3 cellular contexts compared by ENCODE assay signal in the genomic region with DNA sequence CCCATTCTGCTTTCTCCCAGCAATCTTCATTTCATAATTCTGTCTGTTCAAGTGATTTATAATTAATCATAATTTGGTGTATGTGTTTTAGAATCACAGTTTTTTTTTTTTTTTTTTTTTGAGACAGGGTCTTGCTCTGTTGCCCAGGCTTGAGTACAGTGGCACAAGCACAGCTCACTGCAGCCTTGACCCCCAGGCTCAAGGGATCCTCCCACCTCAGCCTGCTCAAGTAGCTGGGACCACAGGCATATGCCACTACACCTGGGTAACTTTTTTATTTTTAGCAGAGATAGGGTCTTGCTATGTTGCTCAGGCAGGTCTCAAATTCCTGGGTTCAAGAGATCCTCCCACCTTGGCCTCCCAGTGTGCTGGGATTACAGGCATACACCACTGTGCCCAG.
TF ChIP-seq lines count a peak whose summit lies in the region.

No MANE protein-coding gene starts in this region.

TF ChIP-seq in WTC11, 78 proteins besides CTCF, POLR2A, EP300 and RAD21:
- TF ChIP-seq ZNF121 (CRISPR knock-in tag; IDR thresholded peaks at IDR 0.05), result peak; percentile 81; the same call in 1 of the 2 replicates
- no peak for TF ChIP-seq RELA (CRISPR knock-in tag; IDR thresholded peaks at IDR 0.05; ENCODE audit: borderline replicate concordance)
- TF ChIP-seq ZNF232 (CRISPR knock-in tag; IDR thresholded peaks at IDR 0.05), result no peak
- no peak for TF ChIP-seq JAZF1 (CRISPR knock-in tag; IDR thresholded peaks at IDR 0.05)
- TF ChIP-seq PRRX2 (CRISPR knock-in tag; IDR thresholded peaks at IDR 0.05), result no peak

TF ChIP-seq in K562, 482 proteins besides CTCF, POLR2A, EP300 and RAD21:
- no peak for TF ChIP-seq ZKSCAN8 (CRISPR knock-in tag; IDR thresholded peaks at IDR 0.05)
- TF ChIP-seq, protein P1, sequence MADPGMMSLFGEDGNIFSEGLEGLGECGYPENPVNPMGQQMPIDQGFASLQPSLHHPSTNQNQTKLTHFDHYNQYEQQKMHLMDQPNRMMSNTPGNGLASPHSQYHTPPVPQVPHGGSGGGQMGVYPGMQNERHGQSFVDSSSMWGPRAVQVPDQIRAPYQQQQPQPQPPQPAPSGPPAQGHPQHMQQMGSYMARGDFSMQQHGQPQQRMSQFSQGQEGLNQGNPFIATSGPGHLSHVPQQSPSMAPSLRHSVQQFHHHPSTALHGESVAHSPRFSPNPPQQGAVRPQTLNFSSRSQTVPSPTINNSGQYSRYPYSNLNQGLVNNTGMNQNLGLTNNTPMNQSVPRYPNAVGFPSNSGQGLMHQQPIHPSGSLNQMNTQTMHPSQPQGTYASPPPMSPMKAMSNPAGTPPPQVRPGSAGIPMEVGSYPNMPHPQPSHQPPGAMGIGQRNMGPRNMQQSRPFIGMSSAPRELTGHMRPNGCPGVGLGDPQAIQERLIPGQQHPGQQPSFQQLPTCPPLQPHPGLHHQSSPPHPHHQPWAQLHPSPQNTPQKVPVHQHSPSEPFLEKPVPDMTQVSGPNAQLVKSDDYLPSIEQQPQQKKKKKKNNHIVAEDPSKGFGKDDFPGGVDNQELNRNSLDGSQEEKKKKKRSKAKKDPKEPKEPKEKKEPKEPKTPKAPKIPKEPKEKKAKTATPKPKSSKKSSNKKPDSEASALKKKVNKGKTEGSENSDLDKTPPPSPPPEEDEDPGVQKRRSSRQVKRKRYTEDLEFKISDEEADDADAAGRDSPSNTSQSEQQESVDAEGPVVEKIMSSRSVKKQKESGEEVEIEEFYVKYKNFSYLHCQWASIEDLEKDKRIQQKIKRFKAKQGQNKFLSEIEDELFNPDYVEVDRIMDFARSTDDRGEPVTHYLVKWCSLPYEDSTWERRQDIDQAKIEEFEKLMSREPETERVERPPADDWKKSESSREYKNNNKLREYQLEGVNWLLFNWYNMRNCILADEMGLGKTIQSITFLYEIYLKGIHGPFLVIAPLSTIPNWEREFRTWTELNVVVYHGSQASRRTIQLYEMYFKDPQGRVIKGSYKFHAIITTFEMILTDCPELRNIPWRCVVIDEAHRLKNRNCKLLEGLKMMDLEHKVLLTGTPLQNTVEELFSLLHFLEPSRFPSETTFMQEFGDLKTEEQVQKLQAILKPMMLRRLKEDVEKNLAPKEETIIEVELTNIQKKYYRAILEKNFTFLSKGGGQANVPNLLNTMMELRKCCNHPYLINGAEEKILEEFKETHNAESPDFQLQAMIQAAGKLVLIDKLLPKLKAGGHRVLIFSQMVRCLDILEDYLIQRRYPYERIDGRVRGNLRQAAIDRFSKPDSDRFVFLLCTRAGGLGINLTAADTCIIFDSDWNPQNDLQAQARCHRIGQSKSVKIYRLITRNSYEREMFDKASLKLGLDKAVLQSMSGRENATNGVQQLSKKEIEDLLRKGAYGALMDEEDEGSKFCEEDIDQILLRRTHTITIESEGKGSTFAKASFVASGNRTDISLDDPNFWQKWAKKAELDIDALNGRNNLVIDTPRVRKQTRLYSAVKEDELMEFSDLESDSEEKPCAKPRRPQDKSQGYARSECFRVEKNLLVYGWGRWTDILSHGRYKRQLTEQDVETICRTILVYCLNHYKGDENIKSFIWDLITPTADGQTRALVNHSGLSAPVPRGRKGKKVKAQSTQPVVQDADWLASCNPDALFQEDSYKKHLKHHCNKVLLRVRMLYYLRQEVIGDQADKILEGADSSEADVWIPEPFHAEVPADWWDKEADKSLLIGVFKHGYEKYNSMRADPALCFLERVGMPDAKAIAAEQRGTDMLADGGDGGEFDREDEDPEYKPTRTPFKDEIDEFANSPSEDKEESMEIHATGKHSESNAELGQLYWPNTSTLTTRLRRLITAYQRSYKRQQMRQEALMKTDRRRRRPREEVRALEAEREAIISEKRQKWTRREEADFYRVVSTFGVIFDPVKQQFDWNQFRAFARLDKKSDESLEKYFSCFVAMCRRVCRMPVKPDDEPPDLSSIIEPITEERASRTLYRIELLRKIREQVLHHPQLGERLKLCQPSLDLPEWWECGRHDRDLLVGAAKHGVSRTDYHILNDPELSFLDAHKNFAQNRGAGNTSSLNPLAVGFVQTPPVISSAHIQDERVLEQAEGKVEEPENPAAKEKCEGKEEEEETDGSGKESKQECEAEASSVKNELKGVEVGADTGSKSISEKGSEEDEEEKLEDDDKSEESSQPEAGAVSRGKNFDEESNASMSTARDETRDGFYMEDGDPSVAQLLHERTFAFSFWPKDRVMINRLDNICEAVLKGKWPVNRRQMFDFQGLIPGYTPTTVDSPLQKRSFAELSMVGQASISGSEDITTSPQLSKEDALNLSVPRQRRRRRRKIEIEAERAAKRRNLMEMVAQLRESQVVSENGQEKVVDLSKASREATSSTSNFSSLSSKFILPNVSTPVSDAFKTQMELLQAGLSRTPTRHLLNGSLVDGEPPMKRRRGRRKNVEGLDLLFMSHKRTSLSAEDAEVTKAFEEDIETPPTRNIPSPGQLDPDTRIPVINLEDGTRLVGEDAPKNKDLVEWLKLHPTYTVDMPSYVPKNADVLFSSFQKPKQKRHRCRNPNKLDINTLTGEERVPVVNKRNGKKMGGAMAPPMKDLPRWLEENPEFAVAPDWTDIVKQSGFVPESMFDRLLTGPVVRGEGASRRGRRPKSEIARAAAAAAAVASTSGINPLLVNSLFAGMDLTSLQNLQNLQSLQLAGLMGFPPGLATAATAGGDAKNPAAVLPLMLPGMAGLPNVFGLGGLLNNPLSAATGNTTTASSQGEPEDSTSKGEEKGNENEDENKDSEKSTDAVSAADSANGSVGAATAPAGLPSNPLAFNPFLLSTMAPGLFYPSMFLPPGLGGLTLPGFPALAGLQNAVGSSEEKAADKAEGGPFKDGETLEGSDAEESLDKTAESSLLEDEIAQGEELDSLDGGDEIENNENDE (IDR thresholded peaks at IDR 0.05; ENCODE audit: low read depth, low read length), result no peak
- TF ChIP-seq VEZF1 (CRISPR knock-in tag; IDR thresholded peaks at IDR 0.05), result no peak
- peak; percentile 87 for TF ChIP-seq ZNF121 (CRISPR knock-in tag; conservative IDR thresholded peaks at IDR 0.05)
- TF ChIP-seq PTBP1 (IDR thresholded peaks at IDR 0.05; ENCODE audit: low read depth, low read length), result no peak

TF ChIP-seq in HepG2, 621 proteins besides CTCF, POLR2A, EP300 and RAD21:
- TF ChIP-seq ZNF121 (CRISPR knock-in tag; IDR thresholded peaks at IDR 0.05), result 0 out of 2 replicates have a peak, but pooled peaks have one; percentile 53
- TF ChIP-seq PPARG (CRISPR knock-in tag; conservative IDR thresholded peaks at IDR 0.05), result no peak
- TF ChIP-seq NKX3-1 (CRISPR knock-in tag; IDR thresholded peaks at IDR 0.05), result no peak
- TF ChIP-seq ZNF512B (CRISPR knock-in tag; IDR thresholded peaks at IDR 0.05; ENCODE audit: borderline replicate concordance), result no peak
